1 cellular context compared by ENCODE assay signal in genomic region chr1:185464788-185465187, GRCh38.
TF ChIP-seq lines count a peak whose summit lies in the region.

No MANE protein-coding gene starts in this region.

TF ChIP-seq in GM23338, 12 proteins besides CTCF, POLR2A, EP300 and RAD21 (continued from another document):
- TF ChIP-seq REST (IDR thresholded peaks at IDR 0.05; ENCODE audit: unreplicated experiment) (no peak), CREB1 (CRISPR knock-in tag; IDR thresholded peaks at IDR 0.05; ENCODE audit: low read depth) (no peak), ETS1 (IDR thresholded peaks at IDR 0.05) (no peak)
